ENCODE assay signal across 1 cellular context in genomic region chr5:130337179-130337888, GRCh38.
TF ChIP-seq lines count a peak whose summit lies in the region.

No MANE protein-coding gene starts in this region.

TF ChIP-seq in GM23338, 12 proteins besides CTCF, POLR2A, EP300 and RAD21 (continued from another document):
- TF ChIP-seq, protein P1, sequence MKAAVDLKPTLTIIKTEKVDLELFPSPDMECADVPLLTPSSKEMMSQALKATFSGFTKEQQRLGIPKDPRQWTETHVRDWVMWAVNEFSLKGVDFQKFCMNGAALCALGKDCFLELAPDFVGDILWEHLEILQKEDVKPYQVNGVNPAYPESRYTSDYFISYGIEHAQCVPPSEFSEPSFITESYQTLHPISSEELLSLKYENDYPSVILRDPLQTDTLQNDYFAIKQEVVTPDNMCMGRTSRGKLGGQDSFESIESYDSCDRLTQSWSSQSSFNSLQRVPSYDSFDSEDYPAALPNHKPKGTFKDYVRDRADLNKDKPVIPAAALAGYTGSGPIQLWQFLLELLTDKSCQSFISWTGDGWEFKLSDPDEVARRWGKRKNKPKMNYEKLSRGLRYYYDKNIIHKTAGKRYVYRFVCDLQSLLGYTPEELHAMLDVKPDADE (IDR thresholded peaks at IDR 0.05): no peak
